Comparison of ENCODE assay signal across 24 cellular contexts in the genomic region with DNA sequence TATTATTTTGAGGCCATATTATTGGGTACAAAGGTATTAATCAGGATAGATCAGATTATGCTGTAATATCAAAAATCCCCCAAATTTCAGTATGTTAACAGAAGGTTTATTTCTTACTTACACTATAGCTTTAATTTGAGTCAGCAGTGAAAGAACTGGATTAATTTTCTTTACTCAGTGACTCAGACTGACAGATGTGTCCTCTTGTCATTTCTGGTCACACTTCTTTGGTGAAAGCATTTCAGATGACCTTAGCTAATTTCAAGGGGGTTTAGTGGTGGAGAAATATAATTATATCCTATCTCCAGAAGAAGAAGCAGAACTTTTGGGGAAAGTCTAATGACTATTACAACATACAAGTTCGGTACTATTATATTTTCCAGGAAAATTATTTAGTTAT. TPM values are rescaled to one million over a fixed set of nuclear protein-coding genes. Genes with fewer than 3 reads are reported as not detected.
"Had no signal": no experiment of that assay in that cellular context is flagged by ENCODE, and none has a peak within 500 bp of the region (broad histone marks: within the 10 kb centered on the region; RNA-seq: fewer than 3 reads in every experiment).

No MANE protein-coding gene starts in this region.

- H3K27ac ChIP-seq: adrenal gland, PC-9, SK-N-MC, VCaP had no signal

- DNase-seq: activated CD4-positive, alpha-beta memory T cell treated with anti-CD3 and anti-CD28 coated beads for 36 hours; activated CD4-positive, alpha-beta T cell treated with anti-CD3 and anti-CD28 coated beads, Interleukin-2, amount 10 ng/mL, durations not matched to agents 7 days and 5 days; activated CD4-positive, CD25-positive, alpha-beta regulatory T cell; activated CD8-positive, alpha-beta memory T cell treated with anti-CD3 and anti-CD28 coated beads for 24 hours; activated naive CD4-positive, alpha-beta T cell treated with anti-CD3 and anti-CD28 coated beads, Interleukin-2, amount 50 U/mL, for 16 hours; activated naive CD8-positive, alpha-beta T cell treated with anti-CD3 and anti-CD28 coated beads, Interleukin-2, amount 10 ng/mL, durations not matched to agents 7 days and 5 days; adrenal gland; anterior cingulate cortex; caudate nucleus; KBM-7; NCI-H1092; NCI-H1417; NCI-H2029; NCI-H2107; NCI-H2171 treated with DMSO at 0.1 percent for 48 hours; NCI-H226; NCI-H526; PC-9; SIG-M5; T-cell; T1000 had no signal

- H3K36me3 ChIP-seq: adrenal gland had no signal

- H3K4me3 Mint-ChIP-seq: activated CD4-positive, alpha-beta memory T cell treated with anti-CD3 and anti-CD28 coated beads for 36 hours; activated CD4-positive, alpha-beta T cell treated with anti-CD3 and anti-CD28 coated beads, Interleukin-2, amount 10 ng/mL, durations not matched to agents 7 days and 5 days; activated naive CD8-positive, alpha-beta T cell treated with anti-CD3 and anti-CD28 coated beads, Interleukin-2, amount 10 ng/mL, durations not matched to agents 7 days and 5 days; T-cell had no signal

- ATAC-seq: T-cell had no signal

- H3K9me3 ChIP-seq: adrenal gland had no signal

- H3K36me3 Mint-ChIP-seq: activated CD4-positive, alpha-beta memory T cell treated with anti-CD3 and anti-CD28 coated beads for 36 hours; activated naive CD8-positive, alpha-beta T cell treated with anti-CD3 and anti-CD28 coated beads, Interleukin-2, amount 10 ng/mL, durations not matched to agents 7 days and 5 days; T-cell had no signal

- H3K4me1 Mint-ChIP-seq: activated CD4-positive, alpha-beta T cell treated with anti-CD3 and anti-CD28 coated beads, Interleukin-2, amount 10 ng/mL, durations not matched to agents 7 days and 5 days; activated naive CD8-positive, alpha-beta T cell treated with anti-CD3 and anti-CD28 coated beads, Interleukin-2, amount 10 ng/mL, durations not matched to agents 7 days and 5 days; T-cell had no signal

- H3K9me3 Mint-ChIP-seq: activated CD4-positive, alpha-beta memory T cell treated with anti-CD3 and anti-CD28 coated beads for 36 hours; activated CD4-positive, alpha-beta T cell treated with anti-CD3 and anti-CD28 coated beads, Interleukin-2, amount 10 ng/mL, durations not matched to agents 7 days and 5 days; activated naive CD8-positive, alpha-beta T cell treated with anti-CD3 and anti-CD28 coated beads, Interleukin-2, amount 10 ng/mL, durations not matched to agents 7 days and 5 days; T-cell had no signal

- H3K4me2 ChIP-seq: PC-9 had no signal

- H3K4me3 ChIP-seq: adrenal gland, PC-9, SK-N-MC had no signal

- H3K27me3 ChIP-seq: adrenal gland had no signal

- H3K4me1 ChIP-seq: adrenal gland had no signal

- H2AFZ ChIP-seq: PC-9 had no signal

RNA-seq across cellular contexts. Expression of gene DDIT4L, which starts 12.4 kb away (rescaled TPM):
- total RNA-seq: activated CD4-positive, alpha-beta T cell treated with anti-CD3 and anti-CD28 coated beads, Interleukin-2, amount 10 ng/mL, durations not matched to agents 7 days and 5 days; RPMI7951 had no signal
